In genomic region chr4:153936121-153936520, GRCh38 we compare ENCODE assay signal across 20 cellular contexts.
"Had no signal": no experiment of that assay in that cellular context is flagged by ENCODE, and none has a peak within 500 bp of the region (broad histone marks: within the 10 kb centered on the region; RNA-seq: fewer than 3 reads in every experiment).

No MANE protein-coding gene starts in this region.

- H3K36me3 ChIP-seq: brain microvascular endothelial cell, WERI-Rb-1 had no signal

- DNase-seq: activated CD4-positive, alpha-beta memory T cell treated with anti-CD3 and anti-CD28 coated beads, Interleukin-2, amount 10 ng/mL, durations not matched to agents 7 days and 5 days; activated CD4-positive, alpha-beta T cell treated with anti-CD3 and anti-CD28 coated beads for 36 hours; activated CD4-positive, alpha-beta T cell treated with anti-CD3 and anti-CD28 coated beads, Interleukin-2, amount 50 U/mL, for 1 hour; activated CD8-positive, alpha-beta memory T cell treated with anti-CD3 and anti-CD28 coated beads, Interleukin-2, amount 50 U/mL, for 4 hours; activated effector memory CD4-positive, alpha-beta T cell treated with Interleukin-2 at 50 U/mL for 16 hours; activated naive CD4-positive, alpha-beta T cell; amygdala; brain microvascular endothelial cell; cerebellar nuclear complex; Kasumi-1; NCI-H1048; NCI-H1930; NCI-H2171; NCI-H226; NCI-H526; NCI-H774; SIG-M5; T-helper 1 cell; WERI-Rb-1 had no signal

- H3K27me3 ChIP-seq: brain microvascular endothelial cell had no signal

- H3K27ac ChIP-seq: brain microvascular endothelial cell, SK-N-MC, WERI-Rb-1 had no signal

- ATAC-seq: activated CD4-positive, alpha-beta T cell treated with anti-CD3 and anti-CD28 coated beads for 36 hours had no signal

- H3K4me3 ChIP-seq: SK-N-MC had no signal
